Comparison of ENCODE assay signal across 35 cellular contexts in the genomic region with DNA sequence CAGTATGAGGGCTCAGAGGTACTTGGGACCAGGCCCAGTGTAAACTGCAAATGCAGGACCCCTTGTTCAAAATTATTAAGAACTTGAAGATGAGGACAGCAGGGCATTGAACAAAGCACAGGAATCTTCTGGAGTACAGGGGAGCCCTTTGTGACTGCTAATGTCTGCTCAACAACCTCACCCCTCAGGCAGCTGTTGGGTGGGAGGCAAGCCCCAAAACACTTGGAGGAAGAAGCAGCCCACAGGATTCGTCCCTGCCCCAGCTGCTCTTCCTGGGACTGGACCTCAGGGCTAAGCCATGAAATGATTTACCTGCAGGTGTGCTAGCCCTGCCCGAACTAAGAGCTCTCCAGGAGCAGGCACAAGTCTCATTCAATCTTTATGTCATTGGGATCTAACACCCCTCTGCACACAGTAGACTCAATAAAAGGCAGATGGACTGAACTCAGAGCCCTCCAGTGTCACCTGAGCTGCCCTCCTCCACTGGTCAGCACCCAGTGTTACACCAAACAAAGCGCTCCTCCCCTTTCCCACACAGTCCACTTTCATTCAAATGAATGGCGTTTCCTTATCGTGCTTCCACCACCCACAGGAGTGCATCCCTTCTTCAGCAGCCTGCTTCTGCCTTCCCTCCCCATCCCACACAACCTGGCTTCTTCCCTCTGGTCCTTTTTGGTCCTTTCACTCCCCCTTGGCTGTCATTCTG. TPM values are rescaled to one million over a fixed set of nuclear protein-coding genes. Genes with fewer than 3 reads are reported as not detected.
"Had no signal": no experiment of that assay in that cellular context is flagged by ENCODE, and none has a peak within 500 bp of the region (broad histone marks: within the 10 kb centered on the region; RNA-seq: fewer than 3 reads in every experiment).

No MANE protein-coding gene starts in this region.

- H3K36me3 ChIP-seq: ascending aorta, cardiac muscle cell, gastrocnemius medialis, neutrophil, prostate gland, sigmoid colon, stomach, thyroid gland, upper lobe of left lung, vagina, WERI-Rb-1 had no signal

- H3K27me3 ChIP-seq: ascending aorta, cardiac muscle cell, gastrocnemius medialis, neutrophil, sigmoid colon, stomach, thyroid gland, upper lobe of left lung, vagina had no signal

- H3K36me3 Mint-ChIP-seq: activated naive CD4-positive, alpha-beta T cell treated with anti-CD3 and anti-CD28 coated beads, Interleukin-2, amount 10 ng/mL, durations not matched to agents 7 days and 5 days; activated naive CD8-positive, alpha-beta T cell treated with anti-CD3 and anti-CD28 coated beads, Interleukin-2, amount 10 ng/mL, durations not matched to agents 7 days and 5 days; brain; stimulated activated naive B cell treated with anti-CD40 and anti-IgM and Interleukin-4, amounts not matched to agents 10 μg/mL and 1 μg/mL and 100 μg/mL, for 72 hours had no signal

- H3K27me3 Mint-ChIP-seq: activated CD4-positive, alpha-beta T cell treated with anti-CD3 and anti-CD28 coated beads, Interleukin-2, amount 10 ng/mL, durations not matched to agents 24 days and 14 days had no signal

- H3K4me3 Mint-ChIP-seq: activated CD4-positive, alpha-beta memory T cell treated with anti-CD3 and anti-CD28 coated beads, Interleukin-2, amount 10 ng/mL, durations not matched to agents 7 days and 5 days; activated CD4-positive, alpha-beta T cell treated with anti-CD3 and anti-CD28 coated beads, Interleukin-2, amount 10 ng/mL, durations not matched to agents 24 days and 14 days; activated naive CD4-positive, alpha-beta T cell treated with anti-CD3 and anti-CD28 coated beads, Interleukin-2, amount 10 ng/mL, durations not matched to agents 7 days and 5 days; activated naive CD8-positive, alpha-beta T cell treated with anti-CD3 and anti-CD28 coated beads, Interleukin-2, amount 10 ng/mL, durations not matched to agents 7 days and 5 days; activated T-cell treated with anti-CD3 and anti-CD28 coated beads, Interleukin-2, amount 50 U/mL, for 24 hours; brain; effector memory CD8-positive, alpha-beta T cell; nephron; stimulated activated naive B cell treated with anti-CD40 and anti-IgM and Interleukin-4, amounts not matched to agents 10 μg/mL and 1 μg/mL and 100 μg/mL, for 72 hours had no signal

- ATAC-seq: effector memory CD8-positive, alpha-beta T cell; gastrocnemius medialis; left ventricle myocardium superior; stimulated activated naive B cell treated with anti-CD40 and anti-IgM and Interleukin-4, amounts not matched to agents 10 μg/mL and 1 μg/mL and 100 μg/mL, for 72 hours had no signal

- H3K27ac Mint-ChIP-seq: activated CD4-positive, alpha-beta memory T cell treated with anti-CD3 and anti-CD28 coated beads, Interleukin-2, amount 10 ng/mL, durations not matched to agents 7 days and 5 days; activated CD4-positive, alpha-beta T cell treated with anti-CD3 and anti-CD28 coated beads, Interleukin-2, amount 10 ng/mL, durations not matched to agents 24 days and 14 days; activated naive CD4-positive, alpha-beta T cell treated with anti-CD3 and anti-CD28 coated beads, Interleukin-2, amount 10 ng/mL, durations not matched to agents 7 days and 5 days; activated naive CD8-positive, alpha-beta T cell treated with anti-CD3 and anti-CD28 coated beads, Interleukin-2, amount 10 ng/mL, durations not matched to agents 7 days and 5 days; activated T-cell treated with anti-CD3 and anti-CD28 coated beads, Interleukin-2, amount 50 U/mL, for 24 hours; brain; effector memory CD8-positive, alpha-beta T cell; nephron; stimulated activated naive B cell treated with anti-CD40 and anti-IgM and Interleukin-4, amounts not matched to agents 10 μg/mL and 1 μg/mL and 100 μg/mL, for 72 hours had no signal

- H3K4me3 ChIP-seq: ascending aorta, cardiac muscle cell, gastrocnemius medialis, prostate gland, sigmoid colon, stomach, thyroid gland, upper lobe of left lung, vagina had no signal

- H3K27ac ChIP-seq: ascending aorta, cardiac muscle cell, gastrocnemius medialis, neutrophil, prostate gland, sigmoid colon, stomach, thyroid gland, upper lobe of left lung, vagina, WERI-Rb-1 had no signal

- H3K4me1 Mint-ChIP-seq: activated CD4-positive, alpha-beta memory T cell treated with anti-CD3 and anti-CD28 coated beads, Interleukin-2, amount 10 ng/mL, durations not matched to agents 7 days and 5 days; activated CD4-positive, alpha-beta T cell treated with anti-CD3 and anti-CD28 coated beads, Interleukin-2, amount 10 ng/mL, durations not matched to agents 24 days and 14 days; activated naive CD4-positive, alpha-beta T cell treated with anti-CD3 and anti-CD28 coated beads, Interleukin-2, amount 10 ng/mL, durations not matched to agents 7 days and 5 days; brain; nephron had no signal

- DNase-seq: activated CD4-positive, alpha-beta memory T cell treated with anti-CD3 and anti-CD28 coated beads, Interleukin-2, amount 10 ng/mL, durations not matched to agents 7 days and 5 days; activated CD4-positive, alpha-beta T cell treated with anti-CD3 and anti-CD28 coated beads, Interleukin-2, amount 10 ng/mL, durations not matched to agents 24 days and 14 days; activated CD4-positive, CD25-positive, alpha-beta regulatory T cell treated with anti-CD3 and anti-CD28 coated beads, Interleukin-2, amount 50 U/mL, for 72 hours; activated CD8-positive, alpha-beta memory T cell treated with anti-CD3 and anti-CD28 coated beads, Interleukin-2, amount 50 U/mL, for 48 hours; activated gamma-delta T cell; activated naive CD4-positive, alpha-beta T cell treated with anti-CD3 and anti-CD28 coated beads, Interleukin-2, amount 10 ng/mL, durations not matched to agents 7 days and 5 days; activated naive CD8-positive, alpha-beta T cell treated with anti-CD3 and anti-CD28 coated beads, Interleukin-2, amount 10 ng/mL, durations not matched to agents 7 days and 5 days; activated T-cell treated with anti-CD3 and anti-CD28 coated beads, Interleukin-2, amount 50 U/mL, for 24 hours; cortex of kidney; effector memory CD8-positive, alpha-beta T cell; gastrocnemius medialis; glutamatergic neuron; left ventricle myocardium superior; retina; sigmoid colon; small intestine; stimulated activated CD4-positive, alpha-beta T cell treated with anti-CD3 and anti-CD28 coated beads, Interleukin-4, amount 100 ng/mL, for 4 hours; stimulated activated CD8-positive, alpha-beta memory T cell treated with anti-CD3 and anti-CD28 coated beads, Interleukin-4, amount 100 ng/mL, for 48 hours; stimulated activated naive B cell treated with anti-CD40 and anti-IgM and Interleukin-4, amounts not matched to agents 10 μg/mL and 1 μg/mL and 100 μg/mL, for 72 hours; stomach; T1000; thyroid gland; upper lobe of left lung; WERI-Rb-1 had no signal

- H3K9me3 Mint-ChIP-seq: activated CD4-positive, alpha-beta memory T cell treated with anti-CD3 and anti-CD28 coated beads, Interleukin-2, amount 10 ng/mL, durations not matched to agents 7 days and 5 days; activated CD4-positive, alpha-beta T cell treated with anti-CD3 and anti-CD28 coated beads, Interleukin-2, amount 10 ng/mL, durations not matched to agents 24 days and 14 days; activated naive CD4-positive, alpha-beta T cell treated with anti-CD3 and anti-CD28 coated beads, Interleukin-2, amount 10 ng/mL, durations not matched to agents 7 days and 5 days; activated naive CD8-positive, alpha-beta T cell treated with anti-CD3 and anti-CD28 coated beads, Interleukin-2, amount 10 ng/mL, durations not matched to agents 7 days and 5 days; activated T-cell treated with anti-CD3 and anti-CD28 coated beads, Interleukin-2, amount 50 U/mL, for 24 hours; brain; effector memory CD8-positive, alpha-beta T cell; nephron had no signal

- H3K4me1 ChIP-seq: ascending aorta, gastrocnemius medialis, prostate gland, sigmoid colon, stomach, thyroid gland, upper lobe of left lung, vagina had no signal

- H3K9me3 ChIP-seq: ascending aorta, gastrocnemius medialis, neutrophil, prostate gland, sigmoid colon, stomach, thyroid gland, upper lobe of left lung, vagina had no signal

RNA-seq across cellular contexts. Expression of a gene that starts 1.0 kb away (rescaled TPM):
- total RNA-seq: activated CD4-positive, alpha-beta memory T cell treated with anti-CD3 and anti-CD28 coated beads, Interleukin-2, amount 10 ng/mL, durations not matched to agents 7 days and 5 days; activated CD4-positive, alpha-beta T cell treated with anti-CD3 and anti-CD28 coated beads, Interleukin-2, amount 10 ng/mL, durations not matched to agents 24 days and 14 days; activated naive CD8-positive, alpha-beta T cell treated with anti-CD3 and anti-CD28 coated beads, Interleukin-2, amount 10 ng/mL, durations not matched to agents 7 days and 5 days; ascending aorta; cardiac muscle cell; gastrocnemius medialis; left ventricle myocardium superior; lung microvascular endothelial cell; mucosa of gallbladder; osteocyte; prostate gland; sigmoid colon; stomach; thyroid gland; upper lobe of left lung; vagina had no signal
- polyA plus RNA-seq: cardiac muscle cell, stomach had no signal

RNA-seq across cellular contexts. Expression of a gene that starts 6.7 kb away (rescaled TPM):
- total RNA-seq: activated CD4-positive, alpha-beta memory T cell treated with anti-CD3 and anti-CD28 coated beads, Interleukin-2, amount 10 ng/mL, durations not matched to agents 7 days and 5 days; activated CD4-positive, alpha-beta T cell treated with anti-CD3 and anti-CD28 coated beads, Interleukin-2, amount 10 ng/mL, durations not matched to agents 24 days and 14 days; activated naive CD8-positive, alpha-beta T cell treated with anti-CD3 and anti-CD28 coated beads, Interleukin-2, amount 10 ng/mL, durations not matched to agents 7 days and 5 days; ascending aorta; cardiac muscle cell; cerebellum; gastrocnemius medialis; left ventricle myocardium superior; lung microvascular endothelial cell; mucosa of gallbladder; osteocyte; sigmoid colon; stomach; upper lobe of left lung; vagina had no signal
- polyA plus RNA-seq: cardiac muscle cell, sigmoid colon, small intestine had no signal

RNA-seq across cellular contexts. Expression of a gene that starts 29.6 kb away (rescaled TPM):
- total RNA-seq: ascending aorta, gastrocnemius medialis, lung microvascular endothelial cell had no signal

RNA-seq across cellular contexts. Expression of a gene that starts 47.0 kb away (rescaled TPM):
- total RNA-seq: activated CD4-positive, alpha-beta memory T cell treated with anti-CD3 and anti-CD28 coated beads, Interleukin-2, amount 10 ng/mL, durations not matched to agents 7 days and 5 days; activated CD4-positive, alpha-beta T cell treated with anti-CD3 and anti-CD28 coated beads, Interleukin-2, amount 10 ng/mL, durations not matched to agents 24 days and 14 days; activated naive CD8-positive, alpha-beta T cell treated with anti-CD3 and anti-CD28 coated beads, Interleukin-2, amount 10 ng/mL, durations not matched to agents 7 days and 5 days; ascending aorta; gastrocnemius medialis; lung microvascular endothelial cell; osteocyte; sigmoid colon had no signal
- polyA plus RNA-seq: cardiac muscle cell had no signal
